ENCODE assay signal across 26 cellular contexts in genomic region chr12:4108803-4109345, GRCh38.
DNase-seq lines count a peak whose midpoint lies in the region; ATAC-seq and TF ChIP-seq lines count a peak whose summit lies in the region.
"Had no signal": no experiment of that assay in that cellular context is flagged by ENCODE, and none has a peak within 500 bp of the region (broad histone marks: within the 10 kb centered on the region; RNA-seq: fewer than 3 reads in every experiment).

No MANE protein-coding gene starts in this region.

- no peak overlapping the region for H3K4me3 ChIP-seq in RWPE2 (ENCODE audit: severe bottlenecking)
- H3K4me3 ChIP-seq: BLaER1 treated with 17β-estradiol and CSF1 and Interleukin-3, amounts not matched to agents 10 nM and 100 nM; neural progenitor cell; right lobe of liver; SK-N-MC had no signal

- H3K36me3 ChIP-seq in RWPE2 (ENCODE audit: low read depth) = no peaks in the 10 kb centered on the region
- H3K36me3 ChIP-seq: BLaER1 treated with 17β-estradiol and CSF1 and Interleukin-3, amounts not matched to agents 10 nM and 100 nM; neural progenitor cell; right lobe of liver had no signal

- H3K4me1 ChIP-seq in RWPE2 (ENCODE audit: insufficient read depth, poor library complexity, severe bottlenecking) = peaks cover 25% of the 10 kb centered on the region
- H3K4me1 ChIP-seq: neural progenitor cell, right lobe of liver had no signal

- ATAC-seq in natural killer cell treated with Interleukin-12 subunit alpha and Interleukin-12 subunit beta and Interleukin-15 and Interleukin-18, amount 100 ng/mL, for 72 hours = no peak
- ATAC-seq in natural killer cell (no peak), RWPE2 (ENCODE audit: low read depth) (peak; percentile 75), GM18505 (IDR thresholded peaks at IDR 0.05; ENCODE audit: unreplicated experiment) (no peak)
- ATAC-seq: right lobe of liver; stimulated activated memory B cell treated with anti-CD40 and anti-IgM and Interleukin-4, amounts not matched to agents 10 μg/mL and 1 μg/mL and 100 μg/mL, for 72 hours had no signal

- intact Hi-C loops in natural killer cell (cut with micrococcal nuclease) = loop anchor here (5.0 to 10.0 kb wide), 3 partner anchors 33 to 227 kb away; no protein-coding TSS in a partner anchor

- peaks cover 61 to 68% of the 10 kb centered on the region in 2 donors for H3K4me1 Mint-ChIP-seq in natural killer cell treated with Interleukin-12 subunit alpha and Interleukin-12 subunit beta and Interleukin-15 and Interleukin-18, amount 100 ng/mL, for 72 hours (ENCODE audit: low read depth in 2 of 2)
- peaks cover 20% of the 10 kb centered on the region in 2 donors for H3K4me1 Mint-ChIP-seq in natural killer cell

- no peak for TF ChIP-seq POLR2A in GM18505 (IDR thresholded peaks at IDR 0.05; ENCODE audit: borderline replicate concordance, extremely low read depth, insufficient read depth, insufficient read length)

- H3K36me3 Mint-ChIP-seq in natural killer cell treated with Interleukin-12 subunit alpha and Interleukin-12 subunit beta and Interleukin-15 and Interleukin-18, amount 100 ng/mL, for 72 hours = peaks cover 4% of the 10 kb centered on the region
- no peaks in the 10 kb centered on the region for H3K36me3 Mint-ChIP-seq in natural killer cell
- H3K36me3 Mint-ChIP-seq: activated CD4-positive, alpha-beta memory T cell treated with anti-CD3 and anti-CD28 coated beads for 36 hours; stimulated activated memory B cell treated with anti-CD40 and anti-IgM and Interleukin-4, amounts not matched to agents 10 μg/mL and 1 μg/mL and 100 μg/mL, for 72 hours had no signal

- H3K9me3 ChIP-seq in RWPE2 (ENCODE audit: severe bottlenecking) = no peaks in the 10 kb centered on the region
- H3K9me3 ChIP-seq: right lobe of liver had no signal

- peak overlapping the region; percentile 84 to 85 for H3K27ac Mint-ChIP-seq in natural killer cell treated with Interleukin-12 subunit alpha and Interleukin-12 subunit beta and Interleukin-15 and Interleukin-18, amount 100 ng/mL, for 72 hours
- H3K27ac Mint-ChIP-seq in natural killer cell = peak overlapping the region in 1 of 2 donors; percentile 23
- H3K27ac Mint-ChIP-seq: activated B cell treated with CpG ODN at 0.5 μM for 24 hours; activated CD4-positive, alpha-beta memory T cell treated with anti-CD3 and anti-CD28 coated beads for 36 hours; neural progenitor cell; type B pancreatic cell had no signal

- no peak for TF ChIP-seq CTCF in natural killer cell (IDR thresholded peaks at IDR 0.05)
- TF ChIP-seq CTCF in RWPE2 (IDR thresholded peaks at IDR 0.05; ENCODE audit: poor library complexity, severe bottlenecking) = no peak

- no peaks in the 10 kb centered on the region for H3K27me3 Mint-ChIP-seq in natural killer cell treated with Interleukin-12 subunit alpha and Interleukin-12 subunit beta and Interleukin-15 and Interleukin-18, amount 100 ng/mL, for 72 hours
- peaks cover 0 to 7% of the 10 kb centered on the region in 2 donors for H3K27me3 Mint-ChIP-seq in natural killer cell (ENCODE audit: low read depth in 2 of 2)

- no peaks in the 10 kb centered on the region for H3K9me3 Mint-ChIP-seq in natural killer cell treated with Interleukin-12 subunit alpha and Interleukin-12 subunit beta and Interleukin-15 and Interleukin-18, amount 100 ng/mL, for 72 hours
- no peaks in the 10 kb centered on the region for H3K9me3 Mint-ChIP-seq in natural killer cell
- H3K9me3 Mint-ChIP-seq: activated B cell treated with CpG ODN at 0.5 μM for 24 hours; activated CD4-positive, alpha-beta memory T cell treated with anti-CD3 and anti-CD28 coated beads for 36 hours; stimulated activated memory B cell treated with anti-CD40 and anti-IgM and Interleukin-4, amounts not matched to agents 10 μg/mL and 1 μg/mL and 100 μg/mL, for 72 hours had no signal

- H3K27me3 ChIP-seq in RWPE2 (ENCODE audit: insufficient read depth, poor library complexity, severe bottlenecking) = no peaks in the 10 kb centered on the region
- H3K27me3 ChIP-seq: neural progenitor cell, right lobe of liver had no signal

- H3K27ac ChIP-seq in RWPE2 (ENCODE audit: poor library complexity, severe bottlenecking) = peak overlapping the region; percentile 26
- H3K27ac ChIP-seq: BLaER1 treated with 17β-estradiol and CSF1 and Interleukin-3, amounts not matched to agents 10 nM and 100 nM; KMS-11; neural progenitor cell; right lobe of liver; SK-N-MC had no signal

- peak overlapping the region; percentile 82 for H3K4me3 Mint-ChIP-seq in natural killer cell treated with Interleukin-12 subunit alpha and Interleukin-12 subunit beta and Interleukin-15 and Interleukin-18, amount 100 ng/mL, for 72 hours
- no peak overlapping the region for H3K4me3 Mint-ChIP-seq in natural killer cell
- H3K4me3 Mint-ChIP-seq: activated B cell treated with CpG ODN at 0.5 μM for 24 hours; activated CD4-positive, alpha-beta memory T cell treated with anti-CD3 and anti-CD28 coated beads for 36 hours; neural progenitor cell; stimulated activated memory B cell treated with anti-CD40 and anti-IgM and Interleukin-4, amounts not matched to agents 10 μg/mL and 1 μg/mL and 100 μg/mL, for 72 hours; type B pancreatic cell had no signal

- DNase-seq in natural killer cell treated with Interleukin-12 subunit alpha and Interleukin-12 subunit beta and Interleukin-15 and Interleukin-18, amount 100 ng/mL, for 72 hours (ENCODE audit: low spot score) = no peak
- DNase-seq in natural killer cell = no peak
- no peak for DNase-seq in RWPE2 (ENCODE audit: low spot score)
- DNase-seq in islet precursor cell = peak; percentile 51
- DNase-seq in OCI-M1 (lab: John Stamatoyannopoulos, UW) = no peak
- no peak for DNase-seq in NCI-H2227 treated with DMSO at 0.1 percent for 48 hours (lab: John Stamatoyannopoulos, UW)
- DNase-seq: activated B cell treated with CpG ODN at 0.5 μM for 24 hours; activated CD4-positive, alpha-beta memory T cell treated with anti-CD3 and anti-CD28 coated beads for 36 hours; activated gamma-delta T cell treated with Interleukin-2 at 50 U/mL for 16 hours; activated T-cell treated with anti-CD3 and anti-CD28 coated beads, Interleukin-2, amount 50 U/mL, for 1 hour; COR-L47; NCI-H146; NCI-H2107; NCI-H446 treated with DMSO at 0.1 percent for 48 hours; posterior cingulate gyrus; stimulated activated CD4-positive, alpha-beta T cell treated with anti-CD3 and anti-CD28 coated beads, Interleukin-4, amount 100 ng/mL, for 4 hours; substantia nigra; T-helper 9 cell had no signal
